ENCODE assay signal across 8 cellular contexts in the genomic region with DNA sequence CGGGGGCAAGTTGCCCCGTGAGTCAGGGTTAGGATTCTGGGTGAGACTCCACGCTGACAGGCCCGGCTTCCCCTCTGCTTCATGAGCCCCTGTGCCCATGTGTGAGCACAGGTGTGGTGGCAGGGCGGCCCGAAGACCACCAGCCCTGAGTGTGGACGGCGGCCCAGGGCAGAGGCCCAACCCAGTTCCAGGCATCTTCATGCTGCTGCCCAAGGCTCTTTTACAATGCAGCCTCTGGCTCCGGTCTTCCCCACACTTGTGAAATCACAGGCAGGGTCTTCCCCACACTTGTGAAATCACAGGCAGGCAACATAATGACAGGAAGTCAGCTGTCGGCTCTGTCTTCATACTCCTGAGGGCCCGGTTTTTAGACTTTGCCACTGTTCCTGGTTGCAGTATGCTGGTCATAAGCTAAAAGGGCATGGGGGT.
A peak's percentile ranks its signal among the peaks of the same experiment; 100 is the strongest.
DNase-seq lines count a peak whose midpoint lies in the region; ATAC-seq and TF ChIP-seq lines count a peak whose summit lies in the region.

No MANE protein-coding gene starts in this region.

- no CpG with 5 or more reads among the region's 11 CpGs for WGBS in trophoblast cell (ENCODE audit: extremely low coverage, insufficient coverage, insufficient read length)

- peak overlapping the region; percentile 70 for H3K27ac Mint-ChIP-seq in endothelial cell (ENCODE audit: unreplicated experiment)

- H3K79me2 ChIP-seq in trophoblast cell (ENCODE audit: control insufficient read depth, insufficient read depth, low read length, poor library complexity) = peaks cover 4% of the 10 kb centered on the region

- peaks cover 42% of the 10 kb centered on the region for H3K4me1 Mint-ChIP-seq in endothelial cell (ENCODE audit: unreplicated experiment)

- no peak overlapping the region for H3K4me3 Mint-ChIP-seq in endothelial cell (ENCODE audit: unreplicated experiment)

- H3K4me2 ChIP-seq in trophoblast cell (ENCODE audit: low read length) = no peak overlapping the region

- H3K4me1 ChIP-seq in trophoblast cell (ENCODE audit: control insufficient read depth in 1 of 2, insufficient read depth in 2 of 2, low read length in 2 of 2) = peaks cover 45 to 47% of the 10 kb centered on the region in 2 experiments

- ATAC-seq in GM18873 (IDR thresholded peaks at IDR 0.05; ENCODE audit: low FRiP score, unreplicated experiment) = no peak
- no peak for ATAC-seq in GM19035 (IDR thresholded peaks at IDR 0.05; ENCODE audit: unreplicated experiment)

- no peak overlapping the region for H4K12ac ChIP-seq in trophoblast cell (ENCODE audit: low read depth, low read length)

- H3K4me3 ChIP-seq in trophoblast cell (ENCODE audit: low read depth, low read length) = no peak overlapping the region

- H2BK120ac ChIP-seq in trophoblast cell (ENCODE audit: insufficient read depth, low read length, poor library complexity) = peak overlapping the region; percentile 71

- H2AK5ac ChIP-seq in trophoblast cell (ENCODE audit: low read length) = peak overlapping the region; percentile 73

- H3K36me3 Mint-ChIP-seq in endothelial cell (ENCODE audit: low read depth, unreplicated experiment) = no peaks in the 10 kb centered on the region

- peak overlapping the region; percentile 90 for H3K18ac ChIP-seq in trophoblast cell (ENCODE audit: low read length)

- DNase-seq in EL (peak; percentile 49), NOMO-1 (lab: John Stamatoyannopoulos, UW; ENCODE audit: unreplicated experiment in 2 of 2) (peak; percentile 92 to 94), endothelial cell (ENCODE audit: low spot score) (peak; percentile 45), trophoblast cell (peak; percentile 69 to 79), NCI-H2081 (lab: John Stamatoyannopoulos, UW) (no peak), hippocampal formation (lab: John Stamatoyannopoulos, UW) (no peak)

- H2AFZ ChIP-seq in trophoblast cell (ENCODE audit: insufficient read depth, low read length, poor library complexity) = no peak overlapping the region

- peak overlapping the region; percentile 48 for H3K27ac ChIP-seq in trophoblast cell (ENCODE audit: low read depth, low read length)

- H3K4ac ChIP-seq in trophoblast cell (ENCODE audit: low read depth, low read length) = peak overlapping the region; percentile 53

- peak overlapping the region; percentile 76 for H2BK12ac ChIP-seq in trophoblast cell (ENCODE audit: low read length)

- peaks cover 14% of the 10 kb centered on the region for H3K27me3 Mint-ChIP-seq in endothelial cell (ENCODE audit: unreplicated experiment)

- no peaks in the 10 kb centered on the region for H3K9me3 Mint-ChIP-seq in endothelial cell (ENCODE audit: unreplicated experiment)

- peak overlapping the region; percentile 56 for H4K8ac ChIP-seq in trophoblast cell (ENCODE audit: low read depth, low read length)

- no peak for TF ChIP-seq CTCF in endothelial cell (IDR thresholded peaks at IDR 0.05; ENCODE audit: unreplicated experiment)

- peak overlapping the region; percentile 42 for H2BK5ac ChIP-seq in trophoblast cell (ENCODE audit: low read depth, low read length, poor library complexity)

- H3K9me3 ChIP-seq in trophoblast cell (ENCODE audit: insufficient read depth, low read depth, low read length) = peaks cover 2% of the 10 kb centered on the region

- H3K27me3 ChIP-seq in trophoblast cell (ENCODE audit: insufficient read depth, low read length) = no peaks in the 10 kb centered on the region

- H3K14ac ChIP-seq in trophoblast cell (ENCODE audit: low read length) = peak overlapping the region; percentile 83

- H3K36me3 ChIP-seq in trophoblast cell (ENCODE audit: control insufficient read depth in 1 of 2, insufficient read depth in 2 of 2, low read length in 2 of 2) = peaks cover 30 to 33% of the 10 kb centered on the region in 2 experiments

- no peak overlapping the region for H3K9ac ChIP-seq in trophoblast cell (ENCODE audit: low read length)

- H3K23ac ChIP-seq in trophoblast cell (ENCODE audit: low read length) = no peak overlapping the region

- H3K79me1 ChIP-seq in trophoblast cell (ENCODE audit: low read length) = peaks cover 29% of the 10 kb centered on the region

- peak overlapping the region; percentile 68 for H4K91ac ChIP-seq in trophoblast cell (ENCODE audit: low read depth, low read length)

Comparison
In these comparisons a context has a peak if more than half of its experiments do, and no peak if none do; other contexts are left out.
1. DNase-seq: peak in EL (single experiment), NOMO-1 (2 of 2), endothelial cell (single experiment) and trophoblast cell (2 of 2); none in NCI-H2081 (0 of 2) and hippocampal formation (0 of 2).